Comparison of ENCODE assay signal across 25 cellular contexts in genomic region chr1:167578935-167579521, GRCh38. TPM values are rescaled to one million over a fixed set of nuclear protein-coding genes. Genes with fewer than 3 reads are reported as not detected.
"Had no signal": no experiment of that assay in that cellular context is flagged by ENCODE, and none has a peak within 500 bp of the region (broad histone marks: within the 10 kb centered on the region; RNA-seq: fewer than 3 reads in every experiment).

No MANE protein-coding gene starts in this region.

- ATAC-seq: activated CD4-positive, alpha-beta T cell treated with anti-CD3 and anti-CD28 coated beads for 36 hours; activated T-helper 17 cell treated with anti-CD3 and anti-CD28 coated beads, Interleukin-2, amount 50 U/mL, for 72 hours had no signal

- H2AFZ ChIP-seq: PC-9 had no signal

- H3K36me3 ChIP-seq: cardiac muscle cell had no signal

- H3K27me3 ChIP-seq: cardiac muscle cell had no signal

- H3K4me3 ChIP-seq: cardiac muscle cell, PC-9 had no signal

- H3K36me3 Mint-ChIP-seq: brain had no signal

- H3K4me2 ChIP-seq: PC-9 had no signal

- H3K27ac ChIP-seq: cardiac muscle cell, PC-9, VCaP had no signal

- H3K27ac Mint-ChIP-seq: activated CD4-positive, alpha-beta memory T cell treated with anti-CD3 and anti-CD28 coated beads, Interleukin-2, amount 10 ng/mL, durations not matched to agents 7 days and 5 days; activated CD4-positive, alpha-beta T cell treated with anti-CD3 and anti-CD28 coated beads for 36 hours; activated naive CD4-positive, alpha-beta T cell treated with anti-CD3 and anti-CD28 coated beads for 36 hours; activated naive CD8-positive, alpha-beta T cell; activated T-helper 17 cell treated with anti-CD3 and anti-CD28 coated beads, Interleukin-2, amount 50 U/mL, for 72 hours; brain had no signal

- DNase-seq: activated CD4-positive, alpha-beta memory T cell treated with anti-CD3 and anti-CD28 coated beads, Interleukin-2, amount 10 ng/mL, durations not matched to agents 7 days and 5 days; activated CD4-positive, alpha-beta T cell treated with anti-CD3 and anti-CD28 coated beads for 36 hours; activated CD4-positive, alpha-beta T cell treated with anti-CD3 and anti-CD28 coated beads, Interleukin-2, amount 50 U/mL, for 1 hour; activated gamma-delta T cell; activated naive CD4-positive, alpha-beta T cell treated with anti-CD3 and anti-CD28 coated beads for 36 hours; activated T-cell treated with anti-CD3 and anti-CD28 coated beads for 4 hours; activated T-cell treated with anti-CD3 and anti-CD28 coated beads, Interleukin-2, amount 50 U/mL, for 48 hours; amygdala; Karpas-422; MM.1S; NCI-H1105; NCI-H1436; NCI-H1694 treated with DMSO at 0.1 percent for 48 hours; NCI-H2029 treated with DMSO at 0.1 percent for 48 hours; NCI-H446; NCI-H524; PC-9; SHP77 treated with DMSO at 0.1 percent for 48 hours; T-helper 1 cell had no signal

- H3K4me3 Mint-ChIP-seq: activated CD4-positive, alpha-beta memory T cell treated with anti-CD3 and anti-CD28 coated beads, Interleukin-2, amount 10 ng/mL, durations not matched to agents 7 days and 5 days; activated CD4-positive, alpha-beta T cell treated with anti-CD3 and anti-CD28 coated beads for 36 hours; activated naive CD4-positive, alpha-beta T cell treated with anti-CD3 and anti-CD28 coated beads for 36 hours; activated naive CD8-positive, alpha-beta T cell; activated T-helper 17 cell treated with anti-CD3 and anti-CD28 coated beads, Interleukin-2, amount 50 U/mL, for 72 hours; brain had no signal

- H3K9me3 Mint-ChIP-seq: activated CD4-positive, alpha-beta memory T cell treated with anti-CD3 and anti-CD28 coated beads, Interleukin-2, amount 10 ng/mL, durations not matched to agents 7 days and 5 days; activated naive CD4-positive, alpha-beta T cell treated with anti-CD3 and anti-CD28 coated beads for 36 hours; activated T-helper 17 cell treated with anti-CD3 and anti-CD28 coated beads, Interleukin-2, amount 50 U/mL, for 72 hours had no signal

- H3K4me1 Mint-ChIP-seq: activated CD4-positive, alpha-beta memory T cell treated with anti-CD3 and anti-CD28 coated beads, Interleukin-2, amount 10 ng/mL, durations not matched to agents 7 days and 5 days; activated CD4-positive, alpha-beta T cell treated with anti-CD3 and anti-CD28 coated beads for 36 hours; activated T-helper 17 cell treated with anti-CD3 and anti-CD28 coated beads, Interleukin-2, amount 50 U/mL, for 72 hours; brain had no signal

RNA-seq across cellular contexts. Expression of gene RCSD1, which starts 51.0 kb away (rescaled TPM):
- total RNA-seq: PC-9, SK-MEL-5 had no signal
